ENCODE assay signal across 1 cellular context in the genomic region with DNA sequence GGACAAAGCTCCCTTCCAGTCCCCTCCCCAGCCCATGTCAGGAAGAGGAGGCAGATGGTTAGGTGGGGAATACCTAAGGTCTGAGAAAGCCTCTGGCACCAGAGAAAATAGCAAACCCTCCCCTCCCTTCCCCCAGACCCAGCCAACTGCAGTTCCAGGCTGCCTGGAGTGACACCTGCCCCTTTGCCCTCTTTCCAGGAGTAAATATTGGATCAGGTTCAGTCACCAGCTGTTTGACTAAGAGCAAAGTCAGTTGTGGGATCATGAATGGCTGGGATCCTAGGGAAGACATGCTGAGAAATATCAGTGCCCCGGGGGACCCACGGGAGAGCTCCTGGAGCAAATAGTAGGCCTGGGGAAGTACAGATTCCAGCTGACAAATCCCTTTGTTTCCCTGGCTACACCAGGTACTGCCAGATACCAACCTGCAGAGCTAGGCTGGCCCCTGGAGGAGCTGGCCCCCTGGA.
A peak's percentile ranks its signal among the peaks of the same experiment; 100 is the strongest.
TF ChIP-seq lines count a peak whose summit lies in the region.

No MANE protein-coding gene starts in this region.

TF ChIP-seq in HepG2, 621 proteins besides CTCF, POLR2A, EP300 and RAD21 (continued from another document and continues in another):
- TF ChIP-seq ZBTB49 (CRISPR knock-in tag; IDR thresholded peaks at IDR 0.05; ENCODE audit: borderline replicate concordance) = no peak
- peak; percentile 82 for TF ChIP-seq TARDBP (CRISPR knock-in tag; IDR thresholded peaks at IDR 0.05)
- TF ChIP-seq HDAC2 (CRISPR knock-in tag; IDR thresholded peaks at IDR 0.05) = peak; percentile 91
- peak; percentile 85; the same call in 1 of the 2 replicates for TF ChIP-seq MTA1 (CRISPR knock-in tag; IDR thresholded peaks at IDR 0.05; ENCODE audit: borderline replicate concordance)
- TF ChIP-seq ZNF784 (CRISPR knock-in tag; IDR thresholded peaks at IDR 0.05; ENCODE audit: borderline replicate concordance) = no peak
- TF ChIP-seq PRDM15 (CRISPR knock-in tag; IDR thresholded peaks at IDR 0.05) = no peak
- TF ChIP-seq TEAD3 (CRISPR knock-in tag; optimal IDR thresholded peaks at IDR 0.05; ENCODE audit: borderline replicate concordance) = peak; percentile 68
- no peak for TF ChIP-seq ZFP36L2 (CRISPR knock-in tag; IDR thresholded peaks at IDR 0.05)
- TF ChIP-seq TOE1 (CRISPR knock-in tag; IDR thresholded peaks at IDR 0.05) = no peak
- 0 out of 2 replicates have a peak, but pooled peaks have one; percentile 35 for TF ChIP-seq IKZF5 (CRISPR knock-in tag; IDR thresholded peaks at IDR 0.05)
- no peak for TF ChIP-seq ZFP36L1 (CRISPR knock-in tag; IDR thresholded peaks at IDR 0.05)
- no peak for TF ChIP-seq NKX3-1 (CRISPR knock-in tag; IDR thresholded peaks at IDR 0.05)
- TF ChIP-seq, protein P1, sequence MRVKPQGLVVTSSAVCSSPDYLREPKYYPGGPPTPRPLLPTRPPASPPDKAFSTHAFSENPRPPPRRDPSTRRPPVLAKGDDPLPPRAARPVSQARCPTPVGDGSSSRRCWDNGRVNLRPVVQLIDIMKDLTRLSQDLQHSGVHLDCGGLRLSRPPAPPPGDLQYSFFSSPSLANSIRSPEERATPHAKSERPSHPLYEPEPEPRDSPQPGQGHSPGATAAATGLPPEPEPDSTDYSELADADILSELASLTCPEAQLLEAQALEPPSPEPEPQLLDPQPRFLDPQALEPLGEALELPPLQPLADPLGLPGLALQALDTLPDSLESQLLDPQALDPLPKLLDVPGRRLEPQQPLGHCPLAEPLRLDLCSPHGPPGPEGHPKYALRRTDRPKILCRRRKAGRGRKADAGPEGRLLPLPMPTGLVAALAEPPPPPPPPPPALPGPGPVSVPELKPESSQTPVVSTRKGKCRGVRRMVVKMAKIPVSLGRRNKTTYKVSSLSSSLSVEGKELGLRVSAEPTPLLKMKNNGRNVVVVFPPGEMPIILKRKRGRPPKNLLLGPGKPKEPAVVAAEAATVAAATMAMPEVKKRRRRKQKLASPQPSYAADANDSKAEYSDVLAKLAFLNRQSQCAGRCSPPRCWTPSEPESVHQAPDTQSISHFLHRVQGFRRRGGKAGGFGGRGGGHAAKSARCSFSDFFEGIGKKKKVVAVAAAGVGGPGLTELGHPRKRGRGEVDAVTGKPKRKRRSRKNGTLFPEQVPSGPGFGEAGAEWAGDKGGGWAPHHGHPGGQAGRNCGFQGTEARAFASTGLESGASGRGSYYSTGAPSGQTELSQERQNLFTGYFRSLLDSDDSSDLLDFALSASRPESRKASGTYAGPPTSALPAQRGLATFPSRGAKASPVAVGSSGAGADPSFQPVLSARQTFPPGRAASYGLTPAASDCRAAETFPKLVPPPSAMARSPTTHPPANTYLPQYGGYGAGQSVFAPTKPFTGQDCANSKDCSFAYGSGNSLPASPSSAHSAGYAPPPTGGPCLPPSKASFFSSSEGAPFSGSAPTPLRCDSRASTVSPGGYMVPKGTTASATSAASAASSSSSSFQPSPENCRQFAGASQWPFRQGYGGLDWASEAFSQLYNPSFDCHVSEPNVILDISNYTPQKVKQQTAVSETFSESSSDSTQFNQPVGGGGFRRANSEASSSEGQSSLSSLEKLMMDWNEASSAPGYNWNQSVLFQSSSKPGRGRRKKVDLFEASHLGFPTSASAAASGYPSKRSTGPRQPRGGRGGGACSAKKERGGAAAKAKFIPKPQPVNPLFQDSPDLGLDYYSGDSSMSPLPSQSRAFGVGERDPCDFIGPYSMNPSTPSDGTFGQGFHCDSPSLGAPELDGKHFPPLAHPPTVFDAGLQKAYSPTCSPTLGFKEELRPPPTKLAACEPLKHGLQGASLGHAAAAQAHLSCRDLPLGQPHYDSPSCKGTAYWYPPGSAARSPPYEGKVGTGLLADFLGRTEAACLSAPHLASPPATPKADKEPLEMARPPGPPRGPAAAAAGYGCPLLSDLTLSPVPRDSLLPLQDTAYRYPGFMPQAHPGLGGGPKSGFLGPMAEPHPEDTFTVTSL (CRISPR knock-in tag; IDR thresholded peaks at IDR 0.05; ENCODE audit: borderline replicate concordance) = no peak; the same call in 1 of the 2 replicates
- TF ChIP-seq ZSCAN22 (CRISPR knock-in tag; IDR thresholded peaks at IDR 0.05) = no peak
- TF ChIP-seq, protein P2, sequence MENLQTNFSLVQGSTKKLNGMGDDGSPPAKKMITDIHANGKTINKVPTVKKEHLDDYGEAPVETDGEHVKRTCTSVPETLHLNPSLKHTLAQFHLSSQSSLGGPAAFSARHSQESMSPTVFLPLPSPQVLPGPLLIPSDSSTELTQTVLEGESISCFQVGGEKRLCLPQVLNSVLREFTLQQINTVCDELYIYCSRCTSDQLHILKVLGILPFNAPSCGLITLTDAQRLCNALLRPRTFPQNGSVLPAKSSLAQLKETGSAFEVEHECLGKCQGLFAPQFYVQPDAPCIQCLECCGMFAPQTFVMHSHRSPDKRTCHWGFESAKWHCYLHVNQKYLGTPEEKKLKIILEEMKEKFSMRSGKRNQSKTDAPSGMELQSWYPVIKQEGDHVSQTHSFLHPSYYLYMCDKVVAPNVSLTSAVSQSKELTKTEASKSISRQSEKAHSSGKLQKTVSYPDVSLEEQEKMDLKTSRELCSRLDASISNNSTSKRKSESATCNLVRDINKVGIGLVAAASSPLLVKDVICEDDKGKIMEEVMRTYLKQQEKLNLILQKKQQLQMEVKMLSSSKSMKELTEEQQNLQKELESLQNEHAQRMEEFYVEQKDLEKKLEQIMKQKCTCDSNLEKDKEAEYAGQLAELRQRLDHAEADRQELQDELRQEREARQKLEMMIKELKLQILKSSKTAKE (CRISPR knock-in tag; IDR thresholded peaks at IDR 0.05; ENCODE audit: borderline replicate concordance) = peak; percentile 90
- no peak for TF ChIP-seq ELF4 (CRISPR knock-in tag; IDR thresholded peaks at IDR 0.05; ENCODE audit: borderline replicate concordance)
- no peak for TF ChIP-seq ZNF775 (CRISPR knock-in tag; IDR thresholded peaks at IDR 0.05; ENCODE audit: borderline replicate concordance)
- TF ChIP-seq PCBP2 (optimal IDR thresholded peaks at IDR 0.05; ENCODE audit: low read depth, low read length, poor library complexity, severe bottlenecking) = no peak
- no peak for TF ChIP-seq ZNF296 (CRISPR knock-in tag; conservative IDR thresholded peaks at IDR 0.05)
- 0 out of 2 replicates have a peak, but pooled peaks have one; percentile 13 for TF ChIP-seq ZNF770 (CRISPR knock-in tag; IDR thresholded peaks at IDR 0.05)
- TF ChIP-seq SMYD3 (CRISPR knock-in tag; IDR thresholded peaks at IDR 0.05) = no peak
- TF ChIP-seq BCL6 (CRISPR knock-in tag; IDR thresholded peaks at IDR 0.05) = peak; percentile 96
- no peak for TF ChIP-seq PTBP1 (IDR thresholded peaks at IDR 0.05; ENCODE audit: low read depth, low read length, poor library complexity, severe bottlenecking)
- TF ChIP-seq ZNF383 (CRISPR knock-in tag; IDR thresholded peaks at IDR 0.05; ENCODE audit: borderline replicate concordance) = no peak
- no peak for TF ChIP-seq MTF2 (CRISPR knock-in tag; IDR thresholded peaks at IDR 0.05; ENCODE audit: borderline replicate concordance)
- TF ChIP-seq SP140L (CRISPR knock-in tag; IDR thresholded peaks at IDR 0.05; ENCODE audit: borderline replicate concordance) = no peak
- no peak for TF ChIP-seq ZFAT (CRISPR knock-in tag; conservative IDR thresholded peaks at IDR 0.05)
- TF ChIP-seq SATB2 (CRISPR knock-in tag; IDR thresholded peaks at IDR 0.05) = no peak
- TF ChIP-seq ZNF83 (CRISPR knock-in tag; IDR thresholded peaks at IDR 0.05; ENCODE audit: borderline replicate concordance) = no peak
- 0 out of 2 replicates have a peak, but pooled peaks have one; percentile 53 for TF ChIP-seq ZSCAN29 (CRISPR knock-in tag; conservative IDR thresholded peaks at IDR 0.05)
- peak; percentile 14; the same call in 1 of the 2 replicates for TF ChIP-seq MNT (IDR thresholded peaks at IDR 0.05)
- no peak for TF ChIP-seq SNAPC2 (CRISPR knock-in tag; IDR thresholded peaks at IDR 0.05)
- TF ChIP-seq HDAC6 (IDR thresholded peaks at IDR 0.05; ENCODE audit: low read depth, low read length) = no peak
- TF ChIP-seq SIX4 (CRISPR knock-in tag; IDR thresholded peaks at IDR 0.05) = peak; percentile 84; the same call in 1 of the 2 replicates
- no peak for TF ChIP-seq HOXA9 (CRISPR knock-in tag; IDR thresholded peaks at IDR 0.05; ENCODE audit: borderline replicate concordance)
- peak; percentile 80 for TF ChIP-seq GATAD2A (CRISPR knock-in tag; IDR thresholded peaks at IDR 0.05)
- peak; percentile 27; the same call in 1 of the 2 replicates for TF ChIP-seq GABPB1 (CRISPR knock-in tag; IDR thresholded peaks at IDR 0.05)
- TF ChIP-seq FIP1L1 (IDR thresholded peaks at IDR 0.05; ENCODE audit: borderline replicate concordance, insufficient read depth, low read depth, low read length) = no peak
